1 cellular context compared by ENCODE assay signal in genomic region chr6:53808302-53808881, GRCh38.
TF ChIP-seq lines count a peak whose summit lies in the region.

No MANE protein-coding gene starts in this region.

TF ChIP-seq in GM23338, 12 proteins besides CTCF, POLR2A, EP300 and RAD21 (continued from another document):
- TF ChIP-seq ZNF462 (CRISPR knock-in tag; IDR thresholded peaks at IDR 0.05): no peak
- TF ChIP-seq NANOG (IDR thresholded peaks at IDR 0.05; ENCODE audit: borderline replicate concordance): no peak
- no peak for TF ChIP-seq STAT1 (IDR thresholded peaks at IDR 0.05; ENCODE audit: unreplicated experiment)
- TF ChIP-seq ZNF114 (CRISPR knock-in tag; IDR thresholded peaks at IDR 0.05): no peak
- TF ChIP-seq POLR2AphosphoS5 (IDR thresholded peaks at IDR 0.05; ENCODE audit: low read depth): no peak
- no peak for TF ChIP-seq EZH2phosphoT487 (IDR thresholded peaks at IDR 0.05; ENCODE audit: unreplicated experiment)
- TF ChIP-seq CREB1 (CRISPR knock-in tag; IDR thresholded peaks at IDR 0.05; ENCODE audit: low read depth): no peak
- TF ChIP-seq REST (IDR thresholded peaks at IDR 0.05; ENCODE audit: unreplicated experiment): no peak
- TF ChIP-seq ETS1 (IDR thresholded peaks at IDR 0.05): no peak
- TF ChIP-seq JUNB (IDR thresholded peaks at IDR 0.05; ENCODE audit: unreplicated experiment): no peak
- no peak for TF ChIP-seq EZH2 (IDR thresholded peaks at IDR 0.05; ENCODE audit: low read depth, unreplicated experiment)
